8 cellular contexts compared by ENCODE assay signal in genomic region chr22:40177738-40178416, GRCh38. TPM values are rescaled to one million over a fixed set of nuclear protein-coding genes. Genes with fewer than 3 reads are reported as not detected.
DNase-seq lines count a peak whose midpoint lies in the region; ATAC-seq and TF ChIP-seq lines count a peak whose summit lies in the region.

TNRC6B (plus strand) TSS chr22:40177925; CDS start chr22:40178136, 211 bp downstream.

- H3K4me1 ChIP-seq in mesodermal cell (ENCODE audit: control insufficient read depth, insufficient read depth, low read length, poor library complexity, severe bottlenecking): peaks cover 34% of the 10 kb centered on the region

- peak within 1 kb of the TSS; percentile 63 for H3K4me3 ChIP-seq in mesodermal cell (ENCODE audit: extremely low read depth, insufficient read depth, low read length, poor library complexity, severe bottlenecking)

- no peak for TF ChIP-seq CTCF in endothelial cell (IDR thresholded peaks at IDR 0.05; ENCODE audit: unreplicated experiment)

- peaks cover 40% of the 10 kb centered on the region for H3K4me1 Mint-ChIP-seq in endothelial cell (ENCODE audit: unreplicated experiment)

- WGBS in mesodermal cell (ENCODE audit: insufficient coverage in 2 of 2), 2 experiments: 0% methylated on average over 6 of the region's 10 CpGs; no CpG with 5 or more reads in 1 of the 2 experiments

- peak within 1 kb of the TSS; percentile 97 for H3K27ac ChIP-seq in mesodermal cell (ENCODE audit: low read depth, low read length, severe bottlenecking)

- peaks cover 4% of the 10 kb centered on the region for H3K27me3 Mint-ChIP-seq in endothelial cell (ENCODE audit: unreplicated experiment)

- H3K36me3 Mint-ChIP-seq in endothelial cell (ENCODE audit: low read depth, unreplicated experiment): peaks cover 4% of the 10 kb centered on the region

- DNase-seq in COR-L47 (lab: John Stamatoyannopoulos, UW): peak; percentile 87
- peak; percentile 96 for DNase-seq in HT1080 (ENCODE audit: low read depth)
- DNase-seq in NOMO-1 treated with DMSO at 0.1 percent for 48 hours (lab: John Stamatoyannopoulos, UW; ENCODE audit: unreplicated experiment): peak; percentile 99
- DNase-seq in activated CD8-positive, alpha-beta memory T cell treated with anti-CD3 and anti-CD28 coated beads for 4 hours (ENCODE audit: low read depth in 2 of 2): peak; percentile 54 to 68
- peak; percentile 59 for DNase-seq in endothelial cell (ENCODE audit: low spot score)
- DNase-seq in stimulated activated CD8-positive, alpha-beta memory T cell treated with anti-CD3 and anti-CD28 coated beads, Interleukin-2, amount 100 ng/mL, for 48 hours (ENCODE audit: low read depth in 2 of 2): peak; percentile 19 to 40

- no peaks in the 10 kb centered on the region for H3K36me3 ChIP-seq in mesodermal cell (ENCODE audit: control insufficient read depth, insufficient read depth, low read length)

- no peaks in the 10 kb centered on the region for H3K9me3 ChIP-seq in mesodermal cell (ENCODE audit: control insufficient read depth, low read length)

- H3K9me3 Mint-ChIP-seq in endothelial cell (ENCODE audit: unreplicated experiment): no peaks in the 10 kb centered on the region

- peak; percentile 63 for ATAC-seq in GM21360 (IDR thresholded peaks at IDR 0.05; ENCODE audit: unreplicated experiment)

- peak within 1 kb of the TSS; percentile 93 for H3K27ac Mint-ChIP-seq in endothelial cell (ENCODE audit: unreplicated experiment)

- peak within 1 kb of the TSS; percentile 94 for H3K4me3 Mint-ChIP-seq in endothelial cell (ENCODE audit: unreplicated experiment)

RNA-seq across cellular contexts. Expression of gene TNRC6B, which starts in this region (rescaled TPM):
- 13.7 and 19.3 TPM in 2 replicates for total RNA-seq in HT1080 (2014; rRNA removed; shearing (Covaris generic))
- polyA plus RNA-seq in HT1080 (2015; cell fraction: cytosol; rRNA removed): 5.1 and 7.8 TPM in 2 replicates
- polyA plus RNA-seq in HT1080 (2015; cell fraction: nucleus; rRNA removed): 12.9 and 28.3 TPM in 2 replicates
- 53.4 TPM for total RNA-seq in endothelial cell (ENCODE audit: unreplicated experiment)
- polyA plus RNA-seq in mesodermal cell (2013, experiment 1 of 2): 16.7 TPM
- 19.4 TPM for polyA plus RNA-seq in mesodermal cell (2013, experiment 2 of 2)

Comparison
In these comparisons a context has a peak if more than half of its experiments do, and no peak if none do; other contexts are left out.
1. Peak in every context shown above with its lines: DNase-seq, ATAC-seq, H3K4me3 ChIP-seq and H3K27ac ChIP-seq.
2. DNase-seq: peak in every context shown above with its lines; median percentile 99 in NOMO-1 treated with DMSO at 0.1 percent for 48 hours; 96 in HT1080; 87 in COR-L47; 61 in activated CD8-positive, alpha-beta memory T cell treated with anti-CD3 and anti-CD28 coated beads for 4 hours; 59 in endothelial cell; 30 in stimulated activated CD8-positive, alpha-beta memory T cell treated with anti-CD3 and anti-CD28 coated beads, Interleukin-2, amount 100 ng/mL, for 48 hours.